7 cellular contexts compared by ENCODE assay signal in the genomic region with DNA sequence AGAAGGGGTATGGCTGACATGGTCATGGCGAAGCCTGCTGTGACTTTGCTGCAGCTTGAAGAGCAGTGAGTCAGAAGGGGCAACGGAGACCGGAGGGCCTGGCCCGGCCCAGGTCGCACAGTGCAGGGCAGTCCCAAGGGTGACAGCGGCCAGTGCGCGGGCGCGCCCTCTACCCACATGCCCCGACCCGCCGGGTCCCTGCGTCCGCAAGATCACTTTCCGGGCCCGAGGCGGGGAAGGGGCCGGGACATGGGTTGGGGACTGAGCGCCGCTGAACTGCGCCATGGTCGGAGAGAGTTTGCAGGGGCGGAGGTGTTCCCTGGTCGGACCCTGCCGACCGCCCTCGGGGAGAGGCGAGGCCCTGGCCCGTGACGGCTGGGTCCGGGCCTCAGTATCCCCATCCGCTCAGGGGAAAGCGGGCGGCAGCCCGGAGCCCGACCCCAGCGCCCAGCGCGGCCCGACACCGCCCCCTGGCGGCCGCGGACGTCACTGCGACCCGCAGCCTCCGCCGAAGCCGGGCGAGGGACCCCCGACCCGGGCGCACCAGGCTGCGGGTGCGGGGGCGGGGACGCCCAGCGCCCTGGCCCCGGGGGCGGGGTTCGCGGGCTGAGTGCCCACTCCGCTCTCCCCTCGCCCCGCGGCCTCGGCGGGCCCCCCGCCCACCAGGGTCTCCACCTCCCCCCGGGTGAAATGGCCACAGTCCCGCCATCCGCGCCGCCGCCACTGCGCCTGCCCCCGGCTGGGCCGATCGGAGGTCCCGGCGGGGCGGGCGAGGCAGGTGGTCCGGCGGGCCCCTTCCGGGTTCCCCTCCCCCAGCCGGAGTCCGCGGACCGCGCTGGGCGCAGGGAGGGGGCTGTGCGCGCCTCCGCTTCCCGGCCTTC. TPM values are rescaled to one million over a fixed set of nuclear protein-coding genes. Genes with fewer than 3 reads are reported as not detected.
A peak's percentile ranks its signal among the peaks of the same experiment; 100 is the strongest.
DNase-seq lines count a peak whose midpoint lies in the region; ATAC-seq and TF ChIP-seq lines count a peak whose summit lies in the region.

No MANE protein-coding gene starts in this region.

- H3K9me3 ChIP-seq in cardiac muscle cell (ENCODE audit: low read depth) = no peaks in the 10 kb centered on the region

- peak overlapping the region; percentile 86 for H3K4me3 ChIP-seq in cardiac muscle cell

- no peaks in the 10 kb centered on the region for H3K4me1 ChIP-seq in cardiac muscle cell (ENCODE audit: low read depth)

- intact Hi-C loops in activated naive CD4-positive, alpha-beta T cell treated with anti-CD3 and anti-CD28 coated beads for 36 hours (cut with micrococcal nuclease) = loop anchor here (1.0 to 5.0 kb wide), 4 partner anchors 78 to 556 kb away; no protein-coding TSS in a partner anchor

- H3K36me3 ChIP-seq in cardiac muscle cell = no peaks in the 10 kb centered on the region

- H3K27me3 ChIP-seq in cardiac muscle cell = no peaks in the 10 kb centered on the region

- in situ Hi-C loops in GM13977 (cut with MboI; ENCODE audit: low pct_unique_long_range_greater_than_20kb, low sequenced_read_pairs, unreplicated experiment) = no loop called here

- CTCF ChIA-PET in activated naive CD4-positive, alpha-beta T cell treated with anti-CD3 and anti-CD28 coated beads for 36 hours (lab: Charles Lee) = interaction anchor here (0.7 to 4.9 kb wide), 9 partner anchors 8 to 281 kb away, joined by 3 to 31 read pairs (median 5); partner anchors contain the start of genes CINP and TECPR2

- DNase-seq in GM13977 (ENCODE audit: low spot score) = peak; percentile 90
- peak; percentile 33 for DNase-seq in RPMI8226
- DNase-seq in activated naive CD4-positive, alpha-beta T cell treated with anti-CD3 and anti-CD28 coated beads for 36 hours = peak; percentile 48
- peak in 1 of 2 donors; percentile 79 for DNase-seq in cardiac muscle cell (ENCODE audit: low read depth in 1 of 2, low spot score in 1 of 2)
- DNase-seq in progenitor cell of endocrine pancreas (ENCODE audit: low spot score, unreplicated experiment) = peak; percentile 84
- no peak for DNase-seq in inferior parietal cortex (ENCODE audit: extremely low spot score)

- no peak overlapping the region for H3K27ac ChIP-seq in cardiac muscle cell

- H3K27ac Mint-ChIP-seq in activated naive CD4-positive, alpha-beta T cell treated with anti-CD3 and anti-CD28 coated beads for 36 hours = no peak overlapping the region
- peak overlapping the region; percentile 85 for H3K27ac Mint-ChIP-seq in progenitor cell of endocrine pancreas

- peaks cover 5% of the 10 kb centered on the region for H3K4me1 Mint-ChIP-seq in activated naive CD4-positive, alpha-beta T cell treated with anti-CD3 and anti-CD28 coated beads for 36 hours (ENCODE audit: low read depth)
- H3K4me1 Mint-ChIP-seq in progenitor cell of endocrine pancreas (ENCODE audit: low read depth) = no peaks in the 10 kb centered on the region

- TF ChIP-seq CTCF in GM13977 (IDR thresholded peaks at IDR 0.05; ENCODE audit: extremely low read depth, insufficient read depth, missing control alignments) (peak; percentile 96), cardiac muscle cell (IDR thresholded peaks at IDR 0.05; ENCODE audit: low read depth, low read length) (peak; percentile 61), progenitor cell of endocrine pancreas (IDR thresholded peaks at IDR 0.05; ENCODE audit: unreplicated experiment) (peak; percentile 93)

- ATAC-seq in HG03095 (IDR thresholded peaks at IDR 0.05; ENCODE audit: unreplicated experiment) = peak; percentile 44

- no peaks in the 10 kb centered on the region for H3K9me3 Mint-ChIP-seq in activated naive CD4-positive, alpha-beta T cell treated with anti-CD3 and anti-CD28 coated beads for 36 hours
- no peaks in the 10 kb centered on the region for H3K9me3 Mint-ChIP-seq in progenitor cell of endocrine pancreas (ENCODE audit: low read depth)

- no peaks in the 10 kb centered on the region for H3K36me3 Mint-ChIP-seq in activated naive CD4-positive, alpha-beta T cell treated with anti-CD3 and anti-CD28 coated beads for 36 hours (ENCODE audit: low read depth)
- no peaks in the 10 kb centered on the region for H3K36me3 Mint-ChIP-seq in progenitor cell of endocrine pancreas (ENCODE audit: insufficient read depth)

- peaks cover 3% of the 10 kb centered on the region for H3K27me3 Mint-ChIP-seq in activated naive CD4-positive, alpha-beta T cell treated with anti-CD3 and anti-CD28 coated beads for 36 hours (ENCODE audit: low read depth)
- no peaks in the 10 kb centered on the region for H3K27me3 Mint-ChIP-seq in progenitor cell of endocrine pancreas

- H3K4me3 Mint-ChIP-seq in activated naive CD4-positive, alpha-beta T cell treated with anti-CD3 and anti-CD28 coated beads for 36 hours = peak overlapping the region; percentile 70
- H3K4me3 Mint-ChIP-seq in progenitor cell of endocrine pancreas (ENCODE audit: low read depth) = peak overlapping the region; percentile 79

RNA-seq across cellular contexts. Expression of gene ANKRD9, which starts 7.2 kb away (rescaled TPM):
- total RNA-seq in activated naive CD4-positive, alpha-beta T cell treated with anti-CD3 and anti-CD28 coated beads for 36 hours = 10 to 100 TPM; 11.5 to 13.3 TPM
- total RNA-seq in cardiac muscle cell (78.9 and 99.9 TPM in 2 replicates), progenitor cell of endocrine pancreas (24.5 and 26.5 TPM in 2 replicates)
- 93.1 and 101 TPM in 2 replicates for polyA plus RNA-seq in cardiac muscle cell
